In genomic region chr9:15741015-15741414, GRCh38 we compare ENCODE assay signal across 30 cellular contexts.
"Had no signal": no experiment of that assay in that cellular context is flagged by ENCODE, and none has a peak within 500 bp of the region (broad histone marks: within the 10 kb centered on the region; RNA-seq: fewer than 3 reads in every experiment).

No MANE protein-coding gene starts in this region.

- H3K36me3 ChIP-seq: adrenal gland, esophagus muscularis mucosa had no signal

- H3K4me1 ChIP-seq: adrenal gland, body of pancreas, esophagus muscularis mucosa had no signal

- ATAC-seq: activated CD4-positive, alpha-beta T cell treated with anti-CD3 and anti-CD28 coated beads for 36 hours; activated CD8-positive, alpha-beta memory T cell treated with anti-CD3 and anti-CD28 coated beads, Interleukin-2, amount 10 ng/mL, durations not matched to agents 7 days and 5 days; activated CD8-positive, alpha-beta T cell treated with anti-CD3 and anti-CD28 coated beads, Interleukin-2, amount 10 ng/mL, durations not matched to agents 7 days and 5 days; activated naive CD8-positive, alpha-beta T cell treated with anti-CD3 and anti-CD28 coated beads, Interleukin-2, amount 50 U/mL, for 24 hours; body of pancreas; effector memory CD8-positive, alpha-beta T cell; T-helper 17 cell had no signal

- H3K9me3 ChIP-seq: adrenal gland, body of pancreas, esophagus muscularis mucosa had no signal

- FAIRE-seq: colon had no signal

- DNase-seq: activated CD4-positive, alpha-beta memory T cell treated with anti-CD3 and anti-CD28 coated beads for 36 hours; activated CD4-positive, alpha-beta T cell treated with anti-CD3 and anti-CD28 coated beads for 36 hours; activated CD4-positive, alpha-beta T cell treated with anti-CD3 and anti-CD28 coated beads, Interleukin-2, amount 10 ng/mL, durations not matched to agents 24 days and 14 days; activated CD4-positive, CD25-positive, alpha-beta regulatory T cell; activated CD4-positive, CD25-positive, alpha-beta regulatory T cell treated with anti-CD3 and anti-CD28 coated beads, Interleukin-2, amount 50 U/mL, for 72 hours; activated CD8-positive, alpha-beta memory T cell treated with anti-CD3 and anti-CD28 coated beads, Interleukin-2, amount 10 ng/mL, durations not matched to agents 7 days and 5 days; activated CD8-positive, alpha-beta memory T cell treated with anti-CD3 and anti-CD28 coated beads, Interleukin-2, amount 50 U/mL, for 4 hours; activated CD8-positive, alpha-beta T cell treated with anti-CD3 and anti-CD28 coated beads, Interleukin-2, amount 10 ng/mL, durations not matched to agents 7 days and 5 days; activated effector memory CD4-positive, alpha-beta T cell treated with anti-CD3 and anti-CD28 coated beads, Interleukin-2, amount 50 U/mL, for 16 hours; activated naive CD4-positive, alpha-beta T cell treated with anti-CD3 and anti-CD28 coated beads for 36 hours; activated naive CD8-positive, alpha-beta T cell treated with anti-CD3 and anti-CD28 coated beads for 36 hours; activated naive CD8-positive, alpha-beta T cell treated with anti-CD3 and anti-CD28 coated beads, Interleukin-2, amount 50 U/mL, for 24 hours; activated T-cell treated with anti-CD3 and anti-CD28 coated beads, Interleukin-2, amount 50 U/mL, for 1 hour; activated T-cell treated with anti-CD3 and anti-CD28 coated beads, Interleukin-2, amount 50 U/mL, for 48 hours; adrenal gland; amygdala; aorta; body of pancreas; caudate nucleus; cortex of kidney; dermis blood vessel endothelial cell; effector CD4-positive, alpha-beta T cell; effector memory CD8-positive, alpha-beta T cell; erythroblast; foreskin melanocyte; head of caudate nucleus; T-helper 17 cell; T1000 had no signal

- H3K27me3 ChIP-seq: adrenal gland, body of pancreas, esophagus muscularis mucosa had no signal

- H3K27ac ChIP-seq: adrenal gland, body of pancreas, esophagus muscularis mucosa had no signal

- H3K4me3 ChIP-seq: adrenal gland, body of pancreas, esophagus muscularis mucosa had no signal
